In the genomic region with DNA sequence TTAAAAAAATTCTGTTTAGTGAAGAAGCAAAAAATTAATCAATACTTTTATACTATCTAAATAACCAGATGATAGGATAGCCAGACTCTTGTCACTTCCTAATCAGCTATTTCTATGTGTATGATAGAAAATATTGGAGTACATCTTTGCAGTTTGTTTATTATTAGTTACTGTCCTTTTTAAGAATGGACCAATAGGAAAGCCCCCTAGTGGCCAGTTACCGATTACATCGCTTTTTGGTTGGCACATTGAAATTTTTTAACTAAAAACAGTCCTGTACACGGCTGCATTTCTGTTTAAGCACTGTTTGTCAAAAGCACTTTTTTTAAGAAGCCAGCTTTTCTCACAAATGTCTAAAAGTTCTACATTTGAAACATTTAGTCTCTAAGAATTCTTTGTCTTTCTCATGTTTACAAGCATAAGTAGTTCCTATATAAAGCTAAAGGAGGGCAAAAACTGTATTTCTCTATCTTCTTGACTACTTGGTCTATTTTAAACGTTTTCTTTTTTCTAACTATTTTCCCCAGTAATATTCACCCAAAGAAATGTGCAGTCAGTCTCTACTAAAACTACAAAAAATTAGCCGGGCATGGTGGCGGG, we compare ENCODE assay signal across 8 cellular contexts.
DNase-seq lines count a peak whose midpoint lies in the region; ATAC-seq and TF ChIP-seq lines count a peak whose summit lies in the region.

No MANE protein-coding gene starts in this region.

- TF ChIP-seq CTCF in ascending aorta (IDR thresholded peaks at IDR 0.05) (peak in 2 of 3 experiments; percentile 52 to 53), kidney epithelial cell (IDR thresholded peaks at IDR 0.05; ENCODE audit: insufficient read depth, low read length, poor library complexity, severe bottlenecking) (peak; percentile 79)

- H3K9me3 ChIP-seq in ascending aorta = no peaks in the 10 kb centered on the region

- H3K4me3 ChIP-seq in ascending aorta = no peak overlapping the region
- H3K4me3 ChIP-seq in kidney epithelial cell (ENCODE audit: low read depth, low read length) = no peak overlapping the region

- DNase-seq in NCI-H2196 (lab: John Stamatoyannopoulos, UW; ENCODE audit: unreplicated experiment) (peak; percentile 1), NCI-H2196 treated with DMSO at 0.1 percent for 48 hours (lab: John Stamatoyannopoulos, UW; ENCODE audit: unreplicated experiment) (no peak), M059J (ENCODE audit: low read depth) (peak; percentile 51), ascending aorta (ENCODE audit: low spot score in 2 of 2) (no peak), kidney epithelial cell (ENCODE audit: low read depth) (no peak), NCI-H146 (lab: John Stamatoyannopoulos, UW) (no peak), posterior vena cava (ENCODE audit: low spot score) (no peak)

- no peak for ATAC-seq in HG03571 (IDR thresholded peaks at IDR 0.05; ENCODE audit: unreplicated experiment)

- no peaks in the 10 kb centered on the region for H3K27me3 ChIP-seq in ascending aorta
- no peaks in the 10 kb centered on the region for H3K27me3 ChIP-seq in kidney epithelial cell (ENCODE audit: control insufficient read depth, insufficient read depth, low read length)

- intact Hi-C loops in ascending aorta (cut with DNase I) (no loop called here), posterior vena cava (cut with DNase I) (loop anchor here in 1 of 2 donors (10.0 kb wide), 2 partner anchors 226 to 326 kb away; no protein-coding TSS in a partner anchor)

- H3K36me3 ChIP-seq in ascending aorta (no peaks in the 10 kb centered on the region), kidney epithelial cell (ENCODE audit: control insufficient read depth, insufficient read depth, low read length) (no peaks in the 10 kb centered on the region)

- no peak overlapping the region for H3K27ac ChIP-seq in ascending aorta

- no peaks in the 10 kb centered on the region for H3K4me1 ChIP-seq in ascending aorta

Comparison
In these comparisons a context has a peak if more than half of its experiments do, and no peak if none do; other contexts are left out.
1. DNase-seq: peak in NCI-H2196 (single experiment) and M059J (single experiment); none in NCI-H2196 treated with DMSO at 0.1 percent for 48 hours (single experiment), ascending aorta (0 of 2), kidney epithelial cell (single experiment), NCI-H146 (single experiment) and posterior vena cava (single experiment).